8 cellular contexts compared by ENCODE assay signal in genomic region chr22:35301370-35301874, GRCh38. TPM values are rescaled to one million over a fixed set of nuclear protein-coding genes. Genes with fewer than 3 reads are reported as not detected.
A peak's percentile ranks its signal among the peaks of the same experiment; 100 is the strongest.
DNase-seq lines count a peak whose midpoint lies in the region; ATAC-seq and TF ChIP-seq lines count a peak whose summit lies in the region.

No MANE protein-coding gene starts in this region.

- no peaks in the 10 kb centered on the region for H3K27me3 ChIP-seq in heart right ventricle
- no peaks in the 10 kb centered on the region for H3K27me3 ChIP-seq in right cardiac atrium (ENCODE audit: control insufficient read depth, insufficient read depth)
- no peaks in the 10 kb centered on the region for H3K27me3 ChIP-seq in subcutaneous abdominal adipose tissue (ENCODE audit: control insufficient read depth in 5 of 5, insufficient read depth in 4 of 5, low read length in 5 of 5)

- peak overlapping the region in 6 of 10 donors; percentile 3 to 100 (median 92) for H3K27ac ChIP-seq in heart right ventricle
- H3K27ac ChIP-seq in right cardiac atrium (ENCODE audit: low read length) = peak overlapping the region; percentile 68
- peak overlapping the region; percentile 99 for H3K27ac ChIP-seq in subcutaneous abdominal adipose tissue (ENCODE audit: low read depth, low read length)

- H3K36me3 Mint-ChIP-seq in activated B cell treated with CpG ODN at 0.5 μM for 24 hours (ENCODE audit: low read depth) = peaks cover 2% of the 10 kb centered on the region

- H3K4me3 Mint-ChIP-seq in activated B cell treated with CpG ODN at 0.5 μM for 24 hours = peak overlapping the region; percentile 56

- no peak for ATAC-seq in heart right ventricle
- ATAC-seq in activated B cell treated with CpG ODN at 0.5 μM for 24 hours (ENCODE audit: low read depth) = no peak
- ATAC-seq in right cardiac atrium = no peak
- ATAC-seq in HG03095 (IDR thresholded peaks at IDR 0.05; ENCODE audit: unreplicated experiment) = no peak

- TF ChIP-seq CTCF in heart right ventricle (IDR thresholded peaks at IDR 0.05) (no peak), activated B cell treated with CpG ODN at 0.5 μM for 24 hours (IDR thresholded peaks at IDR 0.05) (no peak)

- H3K9me3 Mint-ChIP-seq in activated B cell treated with CpG ODN at 0.5 μM for 24 hours = no peaks in the 10 kb centered on the region

- peaks cover 28% of the 10 kb centered on the region for H3K4me1 Mint-ChIP-seq in activated B cell treated with CpG ODN at 0.5 μM for 24 hours

- H3K9me3 ChIP-seq in heart right ventricle (no peaks in the 10 kb centered on the region), right cardiac atrium (ENCODE audit: control insufficient read depth, low read length) (no peaks in the 10 kb centered on the region), subcutaneous abdominal adipose tissue (ENCODE audit: control insufficient read depth in 5 of 5, low read length in 5 of 5) (no peaks in the 10 kb centered on the region)

- H3K4me1 ChIP-seq in heart right ventricle (peaks cover 3 to 60% (median 36%) of the 10 kb centered on the region in 9 donors), right cardiac atrium (ENCODE audit: control insufficient read depth, insufficient read depth, low read length) (peaks cover 10% of the 10 kb centered on the region), subcutaneous abdominal adipose tissue (ENCODE audit: control insufficient read depth in 5 of 5, insufficient read depth in 5 of 5, low read length in 5 of 5) (peaks cover 0 to 47% (median 39%) of the 10 kb centered on the region in 5 donors)

- no peak overlapping the region for H3K27ac Mint-ChIP-seq in activated B cell treated with CpG ODN at 0.5 μM for 24 hours

- WGBS in heart right ventricle, 2 donors = 77 to 84% methylated on average over 17 of the region's 17 CpGs
- WGBS in right cardiac atrium = 72% methylated on average over 17 of the region's 17 CpGs

- POLR2A ChIA-PET in activated B cell treated with CpG ODN at 0.5 μM for 24 hours (lab: Charles Lee) = interaction anchor here (0.7 kb wide), 1 partner anchor 711 kb away, joined by 4 read pairs; no protein-coding TSS in a partner anchor

- H3K36me3 ChIP-seq in heart right ventricle (peaks cover 0 to 8% (median 0%) of the 10 kb centered on the region in 9 donors), subcutaneous abdominal adipose tissue (ENCODE audit: control insufficient read depth in 5 of 5, insufficient read depth in 5 of 5, low read length in 5 of 5) (peaks cover under 1 to 14% (median 4%) of the 10 kb centered on the region in 5 donors)

- peak overlapping the region in 4 of 10 donors; percentile 78 to 99 (median 90) for H3K4me3 ChIP-seq in heart right ventricle
- no peak overlapping the region for H3K4me3 ChIP-seq in right cardiac atrium (ENCODE audit: low read length)
- H3K4me3 ChIP-seq in subcutaneous abdominal adipose tissue (ENCODE audit: low read depth in 1 of 5, low read length in 5 of 5) = peak overlapping the region; percentile 59 to 98 (median 91)

- H3K27me3 Mint-ChIP-seq in activated B cell treated with CpG ODN at 0.5 μM for 24 hours = no peaks in the 10 kb centered on the region

- no peak for DNase-seq in heart right ventricle
- no peak for DNase-seq in cardiac septum (ENCODE audit: low spot score)
- DNase-seq in activated B cell treated with CpG ODN at 0.5 μM for 24 hours = no peak
- DNase-seq in right cardiac atrium = peak in 1 of 3 donors; percentile 47
- DNase-seq in posterior vena cava (ENCODE audit: low spot score) = no peak
- DNase-seq in NCI-H1092 (lab: John Stamatoyannopoulos, UW) = no peak

- CTCF ChIA-PET in activated B cell treated with CpG ODN at 0.5 μM for 24 hours (lab: Charles Lee) = no interaction called here

- intact Hi-C loops in heart right ventricle (cut with DNase I) (no loop called here), cardiac septum (cut with DNase I) (no loop called here), activated B cell treated with CpG ODN at 0.5 μM for 24 hours (cut with micrococcal nuclease) (loop anchor here (2.0 kb wide), 1 partner anchor 109 kb away; no protein-coding TSS in a partner anchor), right cardiac atrium (cut with DNase I) (no loop called here), posterior vena cava (cut with DNase I) (no loop called here)

- peak overlapping the region; percentile 51 to 99 (median 97) for H3K9ac ChIP-seq in subcutaneous abdominal adipose tissue (ENCODE audit: low read length in 5 of 5)

RNA-seq across cellular contexts. Expression of gene TOM1, which starts 1.7 kb away (rescaled TPM):
- total RNA-seq in heart right ventricle = 10 to 100 TPM; 51.1 to 72.5 (median 62.6) TPM
- polyA plus RNA-seq in heart right ventricle = 10 to 100 TPM; 55.0 to 64.6 TPM
- 37.5 TPM for total RNA-seq in cardiac septum
- 32.2 and 40.8 TPM in 2 replicates for total RNA-seq in activated B cell treated with CpG ODN at 0.5 μM for 24 hours
- total RNA-seq in right cardiac atrium = 10 to 100 TPM; 54.0 to 75.9 (median 63.6) TPM
- 55.9 TPM for polyA plus RNA-seq in right cardiac atrium
- total RNA-seq in posterior vena cava = 10 to 100 TPM; 32.1 to 34.0 TPM

RNA-seq across cellular contexts. Expression of gene HMGXB4, which starts 44.1 kb away (rescaled TPM):
- total RNA-seq in heart right ventricle (10 to 100 TPM in 5 of 10 donors, 1 to 10 TPM in 5; 8.0 to 13.0 (median 10.1) TPM), cardiac septum (10.7 TPM), activated B cell treated with CpG ODN at 0.5 μM for 24 hours (22.5 and 24.8 TPM in 2 replicates), right cardiac atrium (10 to 100 TPM; 10.2 to 11.3 (median 10.7) TPM), posterior vena cava (10 to 100 TPM; 15.1 to 16.1 TPM)
- polyA plus RNA-seq in heart right ventricle (1 to 10 TPM; 3.6 to 6.9 TPM), right cardiac atrium (5.7 TPM)
